In genomic region chr2:215728504-215729065, GRCh38 we compare ENCODE assay signal across 10 cellular contexts.
DNase-seq lines count a peak whose midpoint lies in the region; ATAC-seq and TF ChIP-seq lines count a peak whose summit lies in the region.
"Had no signal": no experiment of that assay in that cellular context is flagged by ENCODE, and none has a peak within 500 bp of the region (broad histone marks: within the 10 kb centered on the region; RNA-seq: fewer than 3 reads in every experiment).

No MANE protein-coding gene starts in this region.

- H3K27me3 ChIP-seq in breast epithelium (no peaks in the 10 kb centered on the region), neuronal stem cell (ENCODE audit: control insufficient read depth in 3 of 3, insufficient read depth in 3 of 3, low read depth in 1 of 3, low read length in 3 of 3) (no peaks in the 10 kb centered on the region)

- BruUV-seq in MCF 10A (replicated peaks; lab: Mats Ljungman, UMichigan), result no TSS peak

- no peak overlapping the region for H2AFZ ChIP-seq in neuronal stem cell (ENCODE audit: low read length)

- no peak overlapping the region for H3K14ac ChIP-seq in neuronal stem cell (ENCODE audit: low read length)

- no peak overlapping the region for H2BK120ac ChIP-seq in neuronal stem cell (ENCODE audit: low read depth, low read length)

- H4K8ac ChIP-seq in neuronal stem cell (ENCODE audit: low read depth, low read length), result no peak overlapping the region

- no peak overlapping the region for H3K4ac ChIP-seq in neuronal stem cell (ENCODE audit: low read length)

- POLR2A ChIA-PET in MCF 10A (lab: Yijun Ruan, JAX), result interaction anchor here (0.5 kb wide), 1 partner anchor 23 kb away, joined by 3 read pairs; no protein-coding TSS in a partner anchor

- H2BK12ac ChIP-seq in neuronal stem cell (ENCODE audit: low read length), result no peak overlapping the region

- CTCF ChIA-PET in MCF 10A (lab: Yijun Ruan, JAX), result interaction anchor here (0.6 to 1.3 kb wide), 2 partner anchors 25 to 294 kb away, joined by 3 read pairs; no protein-coding TSS in a partner anchor

- H3K23ac ChIP-seq in neuronal stem cell (ENCODE audit: low read depth, low read length, poor library complexity), result no peak overlapping the region

- H3K9me3 ChIP-seq in breast epithelium (no peaks in the 10 kb centered on the region), neuronal stem cell (replicated peaks in 1 of 2; ENCODE audit: control insufficient read depth in 2 of 2, insufficient read depth in 1 of 2, low read depth in 1 of 2, low read length in 2 of 2) (no peaks in the 10 kb centered on the region)

- H3K4me3 Mint-ChIP-seq in MCF 10A (ENCODE audit: unreplicated experiment), result no peak overlapping the region
- H3K4me3 Mint-ChIP-seq: activated B cell treated with CpG ODN at 0.5 μM for 24 hours; CD4-positive, CD25-positive, alpha-beta regulatory T cell had no signal

- H3K79me1 ChIP-seq in neuronal stem cell (ENCODE audit: low read depth, low read length), result no peaks in the 10 kb centered on the region

- no peak overlapping the region for H2BK15ac ChIP-seq in neuronal stem cell (ENCODE audit: low read length)

- no peaks in the 10 kb centered on the region for H3K27me3 Mint-ChIP-seq in MCF 10A (ENCODE audit: insufficient read depth, unreplicated experiment)
- H3K27me3 Mint-ChIP-seq: activated B cell treated with CpG ODN at 0.5 μM for 24 hours; CD4-positive, CD25-positive, alpha-beta regulatory T cell had no signal

- no peak overlapping the region for H3K18ac ChIP-seq in neuronal stem cell (ENCODE audit: low read length)

- H3K36me3 ChIP-seq in breast epithelium (no peaks in the 10 kb centered on the region), neuronal stem cell (replicated peaks in 1 of 2; ENCODE audit: control insufficient read depth in 2 of 2, insufficient read depth in 2 of 2, low read length in 2 of 2) (no peaks in the 10 kb centered on the region)

- no peak overlapping the region for H2BK5ac ChIP-seq in neuronal stem cell (ENCODE audit: low read length)

- H3K4me1 ChIP-seq in breast epithelium (no peaks in the 10 kb centered on the region), neuronal stem cell (ENCODE audit: control insufficient read depth in 2 of 2, insufficient read depth in 1 of 2, low read depth in 1 of 2, low read length in 2 of 2) (no peaks in the 10 kb centered on the region)

- peak; percentile 95 for DNase-seq in MCF 10A (ENCODE audit: unreplicated experiment)
- no peak for DNase-seq in breast epithelium (ENCODE audit: low spot score in 2 of 2)
- DNase-seq in astrocyte of the hippocampus (ENCODE audit: low read depth, low spot score), result peak; percentile 71
- DNase-seq in skeletal muscle cell (ENCODE audit: low read depth), result peak; percentile 99
- DNase-seq in NCI-H526 treated with DMSO at 0.1 percent for 48 hours (lab: John Stamatoyannopoulos, UW), result no peak
- no peak for DNase-seq in neuronal stem cell (ENCODE audit: low spot score)
- DNase-seq: activated B cell treated with CpG ODN at 0.5 μM for 24 hours; CD4-positive, CD25-positive, alpha-beta regulatory T cell had no signal

- no CpG with 5 or more reads among the region's 2 CpGs for WGBS in neuronal stem cell (ENCODE audit: extremely low coverage in 2 of 2, insufficient read length in 2 of 2, insufficient replicate concordance in 1 of 2), 2 donors

- H2AK5ac ChIP-seq in neuronal stem cell (ENCODE audit: low read depth, low read length), result no peak overlapping the region

- H3K27ac Mint-ChIP-seq in MCF 10A (ENCODE audit: low read depth, unreplicated experiment), result peak overlapping the region; percentile 3
- H3K27ac Mint-ChIP-seq: activated B cell treated with CpG ODN at 0.5 μM for 24 hours; CD4-positive, CD25-positive, alpha-beta regulatory T cell had no signal

- H3K9ac ChIP-seq in neuronal stem cell (ENCODE audit: low read depth, low read length, poor library complexity), result no peak overlapping the region

- intact Hi-C loops in MCF 10A (cut with micrococcal nuclease) (no loop called here), breast epithelium (cut with DNase I; ENCODE audit: low total_unique reads) (no loop called here)

- TF ChIP-seq CTCF in MCF 10A (IDR thresholded peaks at IDR 0.05; ENCODE audit: unreplicated experiment), result no peak
- TF ChIP-seq CTCF in breast epithelium (IDR thresholded peaks at IDR 0.05), result no peak

- no peak overlapping the region for H3K4me3 ChIP-seq in breast epithelium
- no peak overlapping the region for H3K4me3 ChIP-seq in skeletal muscle cell (ENCODE audit: low read depth, low read length)
- no peak overlapping the region for H3K4me3 ChIP-seq in neuronal stem cell (ENCODE audit: low read length in 2 of 2)

- H3K9me3 Mint-ChIP-seq in MCF 10A (ENCODE audit: unreplicated experiment), result peaks cover 6% of the 10 kb centered on the region
- H3K9me3 Mint-ChIP-seq: activated B cell treated with CpG ODN at 0.5 μM for 24 hours had no signal

- no peak overlapping the region for H3K4me2 ChIP-seq in neuronal stem cell (ENCODE audit: insufficient read depth, low read length, poor library complexity, severe bottlenecking)

- H3K27ac ChIP-seq in breast epithelium (no peak overlapping the region), neuronal stem cell (replicated peaks; ENCODE audit: low read length) (no peak overlapping the region)

- H3K4me1 Mint-ChIP-seq in MCF 10A (ENCODE audit: insufficient read depth, unreplicated experiment), result peaks cover 12% of the 10 kb centered on the region
- H3K4me1 Mint-ChIP-seq: CD4-positive, CD25-positive, alpha-beta regulatory T cell had no signal

- H3K36me3 Mint-ChIP-seq in MCF 10A (ENCODE audit: insufficient read depth, unreplicated experiment), result no peaks in the 10 kb centered on the region
- H3K36me3 Mint-ChIP-seq: CD4-positive, CD25-positive, alpha-beta regulatory T cell had no signal

- ATAC-seq in HG03354 (IDR thresholded peaks at IDR 0.05; ENCODE audit: poor library complexity, severe bottlenecking, unreplicated experiment), result peak; percentile 57
- no peak for ATAC-seq in HG03097 (IDR thresholded peaks at IDR 0.05; ENCODE audit: low FRiP score, unreplicated experiment)

- no peak overlapping the region for H4K91ac ChIP-seq in neuronal stem cell (ENCODE audit: low read depth, low read length, poor library complexity)

- no peak for TF ChIP-seq POLR2A in breast epithelium (IDR thresholded peaks at IDR 0.05)

Comparison
In these comparisons a context has a peak if more than half of its experiments do, and no peak if none do; other contexts are left out.
1. DNase-seq: peak in MCF 10A (single experiment), astrocyte of the hippocampus (single experiment) and skeletal muscle cell (single experiment); none in breast epithelium (0 of 2), NCI-H526 treated with DMSO at 0.1 percent for 48 hours (single experiment) and neuronal stem cell (single experiment).